ENCODE assay signal across 8 cellular contexts in the genomic region with DNA sequence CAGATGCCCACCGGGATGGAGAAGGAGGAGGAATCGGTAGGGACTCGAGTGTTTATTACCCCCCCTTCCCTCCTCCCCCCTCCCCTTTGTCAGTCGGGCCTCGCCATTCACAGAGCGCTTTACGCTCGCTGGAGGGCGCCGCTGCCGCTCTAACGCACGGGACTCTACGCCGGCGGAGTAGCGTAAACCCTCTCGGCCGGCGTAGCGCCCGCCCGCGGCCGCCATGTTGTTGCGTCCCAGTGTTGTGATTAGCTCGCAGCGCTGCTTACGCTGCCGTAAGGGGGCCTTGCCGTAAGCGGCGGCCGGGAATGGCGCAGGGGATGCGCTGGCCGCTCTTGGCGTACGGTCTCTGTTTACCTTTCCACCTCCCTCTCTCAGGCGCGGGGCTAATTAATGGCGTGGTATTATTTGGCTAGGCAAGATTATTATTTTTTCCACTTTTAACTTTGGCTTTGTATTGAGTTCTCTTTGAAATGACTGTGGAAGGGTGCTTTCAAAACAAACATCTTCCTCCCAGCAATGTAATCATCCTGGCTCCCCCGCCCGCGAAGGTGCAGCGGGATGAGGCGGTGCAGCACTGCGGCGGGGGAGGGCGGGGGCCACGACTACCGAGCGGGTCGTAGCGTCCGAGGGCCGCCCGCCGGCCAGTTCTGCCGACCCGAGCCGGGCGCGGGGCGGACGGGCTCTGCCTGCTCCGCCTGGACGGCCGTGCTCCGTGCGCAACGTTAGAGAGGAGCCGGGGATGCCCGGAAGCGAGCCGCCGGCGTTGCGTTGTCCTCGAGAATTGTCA.
DNase-seq lines count a peak whose midpoint lies in the region; ATAC-seq and TF ChIP-seq lines count a peak whose summit lies in the region.

No MANE protein-coding gene starts in this region.

- TF ChIP-seq POLR2A in GM18951 (IDR thresholded peaks at IDR 0.05; ENCODE audit: extremely low read depth, insufficient read depth, insufficient read length): peak; percentile 21

- in situ Hi-C loops in GM18951 (cut with MboI; ENCODE audit: low sequenced_read_pairs, unreplicated experiment): no loop called here

- peak; percentile 51 for ATAC-seq in HG03342 (IDR thresholded peaks at IDR 0.05; ENCODE audit: unreplicated experiment)

- DNase-seq in AG08396 (ENCODE audit: low spot score) (peak; percentile 90), NCI-H345 (lab: John Stamatoyannopoulos, UW) (peak; percentile 96), inferior parietal cortex (ENCODE audit: extremely low spot score) (peak; percentile 97), smooth muscle cell of the brain vasculature (ENCODE audit: low read depth, low spot score) (peak; percentile 84)
- peak; percentile 89 to 90 (median 90) for DNase-seq in activated CD4-positive, CD25-positive, alpha-beta regulatory T cell (lab: John Stamatoyannopoulos, UW)
- DNase-seq in central memory CD4-positive, alpha-beta T cell: peak; percentile 92

Comparison
In these comparisons a context has a peak if more than half of its experiments do, and no peak if none do; other contexts are left out.
1. Peak in every context shown above with its lines: DNase-seq and ATAC-seq.